8 cellular contexts compared by ENCODE assay signal in the genomic region with DNA sequence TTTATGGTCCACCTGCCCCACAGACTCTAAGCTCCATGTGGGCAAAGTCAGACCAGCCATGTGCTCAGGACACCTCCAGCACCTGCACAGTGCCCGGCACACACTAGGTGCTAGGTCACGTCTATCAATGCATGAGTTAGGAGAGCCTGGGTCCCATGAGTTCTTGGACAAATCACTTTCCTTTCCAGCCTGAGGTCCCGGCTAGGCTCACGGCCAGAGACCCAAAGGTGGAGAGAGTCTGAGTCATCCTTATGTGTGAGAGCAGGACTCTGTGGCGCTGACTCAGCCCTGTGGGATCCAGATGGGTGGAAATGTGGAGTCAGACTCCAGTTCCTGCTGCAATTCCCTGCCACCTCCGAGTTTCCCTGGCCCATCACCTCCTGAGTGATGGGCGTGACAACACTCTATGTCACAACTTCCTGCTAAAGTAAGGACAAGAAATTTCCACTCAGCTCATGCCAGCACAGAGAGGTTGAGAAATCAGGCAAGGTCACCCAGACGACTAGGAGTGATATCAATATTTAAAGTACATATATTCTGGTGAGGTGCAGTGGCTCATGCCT. TPM values are rescaled to one million over a fixed set of nuclear protein-coding genes. Genes with fewer than 3 reads are reported as not detected.
DNase-seq lines count a peak whose midpoint lies in the region; ATAC-seq and TF ChIP-seq lines count a peak whose summit lies in the region.

No MANE protein-coding gene starts in this region.

- WGBS in right lobe of liver (ENCODE audit: insufficient coverage, low coverage, low lambda C conversion rate, missing lambda C conversion rate) = 26% methylated on average over 5 of the region's 8 CpGs

- H3K36me3 ChIP-seq in right lobe of liver (no peaks in the 10 kb centered on the region), vagina (peaks cover 0 to 5% of the 10 kb centered on the region in 2 donors)

- H3K27me3 ChIP-seq in right lobe of liver (no peaks in the 10 kb centered on the region), vagina (no peaks in the 10 kb centered on the region)

- H3K4me3 ChIP-seq in AG10803 (ENCODE audit: low read length) (no peak overlapping the region), right lobe of liver (no peak overlapping the region), vagina (no peak overlapping the region)

- peak; percentile 100 for DNase-seq in AG10803 (ENCODE audit: low read depth)
- DNase-seq in LoVo (ENCODE audit: low spot score) = peak; percentile 96
- peak; percentile 81 for DNase-seq in brain pericyte (ENCODE audit: low read depth, low spot score)
- peak; percentile 72 to 93 (median 78) for DNase-seq in right lobe of liver
- peak in 1 of 2 donors; percentile 99 for DNase-seq in vagina (ENCODE audit: extremely low spot score in 2 of 2)

- H3K4me1 ChIP-seq in right lobe of liver = peaks cover 0 to 46% (median 8%) of the 10 kb centered on the region in 4 donors
- H3K4me1 ChIP-seq in vagina = peaks cover 65% of the 10 kb centered on the region

- ATAC-seq in right lobe of liver (peak; percentile 41 to 70 (median 55)), HG03439 (IDR thresholded peaks at IDR 0.05; ENCODE audit: unreplicated experiment) (no peak), HG03095 (IDR thresholded peaks at IDR 0.05; ENCODE audit: unreplicated experiment) (no peak), HG03442 (IDR thresholded peaks at IDR 0.05; ENCODE audit: unreplicated experiment) (no peak)

- TF ChIP-seq CTCF in AG10803 (conservative IDR thresholded peaks at IDR 0.05; ENCODE audit: low read length) = no peak
- no peak for TF ChIP-seq CTCF in right lobe of liver (IDR thresholded peaks at IDR 0.05)
- TF ChIP-seq CTCF in vagina (IDR thresholded peaks at IDR 0.05) = no peak

- H3K9me3 ChIP-seq in right lobe of liver (no peaks in the 10 kb centered on the region), vagina (no peaks in the 10 kb centered on the region)

- H3K27ac ChIP-seq in right lobe of liver = peak overlapping the region in 2 of 3 donors; percentile 26 to 39
- H3K27ac ChIP-seq in vagina = peak overlapping the region; percentile 73

- TF ChIP-seq POLR2A in right lobe of liver (IDR thresholded peaks at IDR 0.05) (peak; percentile 39), vagina (IDR thresholded peaks at IDR 0.05) (no peak)

- intact Hi-C loops in right lobe of liver (cut with DNase I) (no loop called here), vagina (cut with DNase I) (loop anchor here (5.0 kb wide), 1 partner anchor 132 kb away; a partner anchor contains a TSS)

RNA-seq across cellular contexts. Expression of a gene that starts 2.5 kb away (rescaled TPM):
- total RNA-seq in right lobe of liver (10 to 100 TPM in 3 of 6 experiments, 1 to 10 TPM in 3; 3.2 to 23.8 (median 11.2) TPM), vagina (33.1 TPM)

RNA-seq across cellular contexts. Expression of a gene that starts 11.2 kb away (rescaled TPM):
- under 1 TPM in 3 of 6 experiments, not detected in 3; 0.58 to 0.81 (median 0.70) TPM for total RNA-seq in right lobe of liver
- 10.3 TPM for total RNA-seq in vagina

RNA-seq across cellular contexts. Expression of a gene that starts 18.3 kb away (rescaled TPM):
- total RNA-seq in right lobe of liver (10 to 100 TPM; 10.6 to 19.1 (median 13.9) TPM), vagina (17.7 TPM)

RNA-seq across cellular contexts. Expression of a gene that starts 19.9 kb away (rescaled TPM):
- total RNA-seq in right lobe of liver (10 to 100 TPM; 22.5 to 40.3 (median 29.8) TPM), vagina (108 TPM)

RNA-seq across cellular contexts. Expression of a gene that starts 41.9 kb away (rescaled TPM):
- total RNA-seq in right lobe of liver (10 to 100 TPM; 31.4 to 78.6 (median 51.7) TPM), vagina (33.4 TPM)

Comparison
In these comparisons a context has a peak if more than half of its experiments do, and no peak if none do; other contexts are left out.
1. ATAC-seq: peak in right lobe of liver (4 of 4); none in HG03439 (single experiment), HG03095 (single experiment) and HG03442 (single experiment).